1 cellular context compared by ENCODE assay signal in the genomic region with DNA sequence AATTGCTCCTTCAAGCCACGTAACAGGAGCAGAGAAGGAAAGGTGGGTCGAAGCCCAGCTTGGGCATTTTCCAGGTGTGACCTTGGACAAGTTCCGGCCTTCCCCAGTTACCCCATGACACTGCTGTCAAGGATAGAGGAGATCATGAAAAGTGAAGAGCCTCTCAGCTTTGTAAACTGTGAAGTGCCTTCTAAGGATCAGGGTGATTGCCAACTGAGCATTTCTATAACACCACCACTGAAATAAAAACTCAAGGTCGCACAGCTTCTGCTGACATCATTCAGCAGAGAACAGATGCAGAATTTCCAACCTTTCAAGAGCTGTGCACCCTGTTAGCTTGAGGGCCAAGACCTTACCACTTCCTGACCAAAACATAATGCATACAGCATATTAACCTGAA.
TF ChIP-seq lines count a peak whose summit lies in the region.

No MANE protein-coding gene starts in this region.

TF ChIP-seq in A549, 52 proteins besides CTCF, POLR2A, EP300 and RAD21 (continued from another document):
- TF ChIP-seq, protein P1, sequence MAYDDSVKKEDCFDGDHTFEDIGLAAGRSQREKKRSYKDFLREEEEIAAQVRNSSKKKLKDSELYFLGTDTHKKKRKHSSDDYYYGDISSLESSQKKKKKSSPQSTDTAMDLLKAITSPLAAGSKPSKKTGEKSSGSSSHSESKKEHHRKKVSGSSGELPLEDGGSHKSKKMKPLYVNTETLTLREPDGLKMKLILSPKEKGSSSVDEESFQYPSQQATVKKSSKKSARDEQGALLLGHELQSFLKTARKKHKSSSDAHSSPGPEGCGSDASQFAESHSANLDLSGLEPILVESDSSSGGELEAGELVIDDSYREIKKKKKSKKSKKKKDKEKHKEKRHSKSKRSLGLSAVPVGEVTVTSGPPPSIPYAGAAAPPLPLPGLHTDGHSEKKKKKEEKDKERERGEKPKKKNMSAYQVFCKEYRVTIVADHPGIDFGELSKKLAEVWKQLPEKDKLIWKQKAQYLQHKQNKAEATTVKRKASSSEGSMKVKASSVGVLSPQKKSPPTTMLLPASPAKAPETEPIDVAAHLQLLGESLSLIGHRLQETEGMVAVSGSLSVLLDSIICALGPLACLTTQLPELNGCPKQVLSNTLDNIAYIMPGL (CRISPR knock-in tag; IDR thresholded peaks at IDR 0.05; ENCODE audit: borderline replicate concordance): no peak
- TF ChIP-seq MYC (IDR thresholded peaks at IDR 0.05; ENCODE audit: borderline replicate concordance, low read length) (no peak), EHMT2 (IDR thresholded peaks at IDR 0.05; ENCODE audit: low read depth) (no peak)
TF ChIP-seq in A549: peak in this region for 0.
